In genomic region chr2:144181006-144181405, GRCh38 we compare ENCODE assay signal across 19 cellular contexts.
A peak's percentile ranks its signal among the peaks of the same experiment; 100 is the strongest.
DNase-seq lines count a peak whose midpoint lies in the region; ATAC-seq and TF ChIP-seq lines count a peak whose summit lies in the region.
"Had no signal": no experiment of that assay in that cellular context is flagged by ENCODE, and none has a peak within 500 bp of the region (broad histone marks: within the 10 kb centered on the region; RNA-seq: fewer than 3 reads in every experiment).

No MANE protein-coding gene starts in this region.

- no peaks in the 10 kb centered on the region for H3K9me3 Mint-ChIP-seq in activated CD4-positive, alpha-beta T cell treated with anti-CD3 and anti-CD28 coated beads for 36 hours (ENCODE audit: low read depth)
- peaks cover 3% of the 10 kb centered on the region for H3K9me3 Mint-ChIP-seq in activated CD4-positive, alpha-beta T cell treated with anti-CD3 and anti-CD28 coated beads, Interleukin-2, amount 10 ng/mL, durations not matched to agents 7 days and 5 days
- H3K9me3 Mint-ChIP-seq: H9 had no signal

- H3F3A ChIP-seq in SU-DHL-6 (ENCODE audit: insufficient read depth), result 0 out of 2 replicates have a peak, but pooled peaks cover 5% of the 10 kb centered on the region

- no peak overlapping the region for H3K4me3 Mint-ChIP-seq in activated CD4-positive, alpha-beta T cell treated with anti-CD3 and anti-CD28 coated beads for 36 hours
- no peak overlapping the region for H3K4me3 Mint-ChIP-seq in activated CD4-positive, alpha-beta T cell treated with anti-CD3 and anti-CD28 coated beads, Interleukin-2, amount 10 ng/mL, durations not matched to agents 7 days and 5 days
- H3K4me3 Mint-ChIP-seq: CD14-positive monocyte, H9 had no signal

- H3K36me3 ChIP-seq in SU-DHL-6 (ENCODE audit: low read length), result peaks cover 19% of the 10 kb centered on the region; the same call in 1 of the 2 replicates
- H3K36me3 ChIP-seq in H7 (replicated peaks; ENCODE audit: control insufficient read depth, insufficient read depth, low read length), result no peaks in the 10 kb centered on the region
- no peaks in the 10 kb centered on the region for H3K36me3 ChIP-seq in SJCRH30

- H3K27ac ChIP-seq in SU-DHL-6 (ENCODE audit: low read depth, low read length) (0 out of 2 replicates have a peak overlapping the region, but pooled peaks have one; percentile 11), SJCRH30 (no peak overlapping the region)

- H4K20me1 ChIP-seq in SU-DHL-6 (ENCODE audit: low read depth, low read length), result no peaks in the 10 kb centered on the region

- no peak for ATAC-seq in activated CD4-positive, alpha-beta T cell treated with anti-CD3 and anti-CD28 coated beads for 36 hours

- no peaks in the 10 kb centered on the region for H3K79me2 ChIP-seq in SU-DHL-6 (ENCODE audit: insufficient read depth, low read length)

- no peaks in the 10 kb centered on the region for H3K9me2 ChIP-seq in SU-DHL-6 (replicated peaks; ENCODE audit: insufficient read depth, low read length)

- H3K9ac ChIP-seq in SU-DHL-6 (ENCODE audit: low read length), result no peak overlapping the region

- peak overlapping the region; percentile 69 for H3K27ac Mint-ChIP-seq in activated CD4-positive, alpha-beta T cell treated with anti-CD3 and anti-CD28 coated beads for 36 hours
- no peak overlapping the region for H3K27ac Mint-ChIP-seq in activated CD4-positive, alpha-beta T cell treated with anti-CD3 and anti-CD28 coated beads, Interleukin-2, amount 10 ng/mL, durations not matched to agents 7 days and 5 days
- H3K27ac Mint-ChIP-seq: CD14-positive monocyte, H9 had no signal

- H3K27me3 ChIP-seq in SU-DHL-6 (ENCODE audit: low read length) (no peaks in the 10 kb centered on the region), H7 (ENCODE audit: control insufficient read depth, insufficient read depth, low read length) (no peaks in the 10 kb centered on the region), SJCRH30 (no peaks in the 10 kb centered on the region)

- no peak overlapping the region for H3K4me3 ChIP-seq in SU-DHL-6 (ENCODE audit: insufficient read depth, low read length, poor library complexity, severe bottlenecking)
- no peak overlapping the region for H3K4me3 ChIP-seq in fibroblast of mammary gland (ENCODE audit: control insufficient read depth, low read depth, low read length)
- no peak overlapping the region for H3K4me3 ChIP-seq in H7 (ENCODE audit: insufficient read depth, low read depth, low read length)
- H3K4me3 ChIP-seq in SJCRH30, result no peak overlapping the region

- no peak overlapping the region for H2AFZ ChIP-seq in SU-DHL-6 (ENCODE audit: low read depth, low read length, severe bottlenecking)

- H3K27me3 Mint-ChIP-seq in activated CD4-positive, alpha-beta T cell treated with anti-CD3 and anti-CD28 coated beads for 36 hours, result no peaks in the 10 kb centered on the region
- H3K27me3 Mint-ChIP-seq in activated CD4-positive, alpha-beta T cell treated with anti-CD3 and anti-CD28 coated beads, Interleukin-2, amount 10 ng/mL, durations not matched to agents 7 days and 5 days, result no peaks in the 10 kb centered on the region

- no peaks in the 10 kb centered on the region for H3K9me3 ChIP-seq in SU-DHL-6 (ENCODE audit: insufficient read depth, low read length)
- H3K9me3 ChIP-seq in SJCRH30 (replicated peaks), result no peaks in the 10 kb centered on the region

- no peaks in the 10 kb centered on the region for H3K4me1 ChIP-seq in SJCRH30

- DNase-seq in activated CD4-positive, alpha-beta T cell treated with anti-CD3 and anti-CD28 coated beads for 36 hours, result no peak
- DNase-seq in activated CD4-positive, alpha-beta T cell treated with anti-CD3 and anti-CD28 coated beads, Interleukin-2, amount 10 ng/mL, durations not matched to agents 7 days and 5 days, result no peak
- peak; percentile 51 for DNase-seq in fibroblast of mammary gland (ENCODE audit: low read depth)
- DNase-seq in H7, result no peak
- DNase-seq in HCEC 1CT, result no peak
- DNase-seq in SJCRH30, result no peak
- no peak for DNase-seq in UCSD-AML1 (lab: John Stamatoyannopoulos, UW; ENCODE audit: unreplicated experiment)
- DNase-seq: 8988T; COR-L47; EL; H9; NCI-H1417; NCI-H187 treated with DMSO at 0.1 percent for 48 hours; NCI-H69; NK-92 treated with Interleukin-12 subunit alpha and Interleukin-12 subunit beta, amount 100 ng/mL, for 24 hours; SHP77 treated with DMSO at 0.1 percent for 48 hours; SW 1271 had no signal

- H3K4me2 ChIP-seq in SU-DHL-6 (ENCODE audit: low read depth, low read length, poor library complexity, severe bottlenecking), result no peak overlapping the region

- POLR2A ChIA-PET in activated CD4-positive, alpha-beta T cell treated with anti-CD3 and anti-CD28 coated beads for 36 hours (lab: Charles Lee), result no interaction called here
- POLR2A ChIA-PET in activated CD4-positive, alpha-beta T cell treated with anti-CD3 and anti-CD28 coated beads, Interleukin-2, amount 10 ng/mL, durations not matched to agents 7 days and 5 days (lab: Charles Lee), result no interaction called here

- peaks cover 10% of the 10 kb centered on the region for H3K36me3 Mint-ChIP-seq in activated CD4-positive, alpha-beta T cell treated with anti-CD3 and anti-CD28 coated beads for 36 hours (ENCODE audit: low read depth)
- H3K36me3 Mint-ChIP-seq in activated CD4-positive, alpha-beta T cell treated with anti-CD3 and anti-CD28 coated beads, Interleukin-2, amount 10 ng/mL, durations not matched to agents 7 days and 5 days (ENCODE audit: low read depth), result peaks cover 9% of the 10 kb centered on the region

- intact Hi-C loops in activated CD4-positive, alpha-beta T cell treated with anti-CD3 and anti-CD28 coated beads for 36 hours (cut with DNase I, micrococcal nuclease), result loop anchor here (5.0 to 10.0 kb wide), 5 partner anchors 54 to 916 kb away; no protein-coding TSS in a partner anchor

- CTCF ChIA-PET in activated CD4-positive, alpha-beta T cell treated with anti-CD3 and anti-CD28 coated beads for 36 hours (lab: Charles Lee), result interaction anchor here (1.5 kb wide), 1 partner anchor 20 kb away, joined by 6 read pairs; no protein-coding TSS in a partner anchor
- CTCF ChIA-PET in activated CD4-positive, alpha-beta T cell treated with anti-CD3 and anti-CD28 coated beads, Interleukin-2, amount 10 ng/mL, durations not matched to agents 7 days and 5 days (lab: Charles Lee), result interaction anchor here (1.0 to 1.8 kb wide), 2 partner anchors 20 to 54 kb away, joined by 3 to 4 read pairs; no protein-coding TSS in a partner anchor

- TF ChIP-seq CTCF in SU-DHL-6 (IDR thresholded peaks at IDR 0.05; ENCODE audit: insufficient read depth, low read length, poor library complexity, severe bottlenecking), result no peak
- TF ChIP-seq CTCF in fibroblast of mammary gland (conservative IDR thresholded peaks at IDR 0.05; ENCODE audit: control insufficient read depth, insufficient read depth, low read depth, low read length), result no peak

- peaks cover 31% of the 10 kb centered on the region for H3K4me1 Mint-ChIP-seq in activated CD4-positive, alpha-beta T cell treated with anti-CD3 and anti-CD28 coated beads for 36 hours
- H3K4me1 Mint-ChIP-seq in activated CD4-positive, alpha-beta T cell treated with anti-CD3 and anti-CD28 coated beads, Interleukin-2, amount 10 ng/mL, durations not matched to agents 7 days and 5 days, result peaks cover 22% of the 10 kb centered on the region
